In genomic region chr3:23668430-23668904, GRCh38 we compare ENCODE assay signal across 12 cellular contexts.
A peak's percentile ranks its signal among the peaks of the same experiment; 100 is the strongest.
DNase-seq lines count a peak whose midpoint lies in the region; ATAC-seq and TF ChIP-seq lines count a peak whose summit lies in the region.
"Had no signal": no experiment of that assay in that cellular context is flagged by ENCODE, and none has a peak within 500 bp of the region (broad histone marks: within the 10 kb centered on the region; RNA-seq: fewer than 3 reads in every experiment).

No MANE protein-coding gene starts in this region.

- no peaks in the 10 kb centered on the region for H3K36me3 ChIP-seq in BJ (ENCODE audit: control insufficient read depth, insufficient read depth, low read length)
- no peaks in the 10 kb centered on the region for H3K36me3 ChIP-seq in colonic mucosa
- H3K36me3 ChIP-seq: cardiac muscle cell had no signal

- H3K4me3 ChIP-seq in BJ (ENCODE audit: low read depth, low read length) (no peak overlapping the region), cardiac fibroblast (replicated peaks in 1 of 2; ENCODE audit: low read depth in 2 of 2, low read length in 2 of 2) (no peak overlapping the region), colonic mucosa (no peak overlapping the region)
- H3K4me3 ChIP-seq: cardiac muscle cell had no signal

- no peak overlapping the region for H3K4me3 Mint-ChIP-seq in activated CD8-positive, alpha-beta T cell treated with anti-CD3 and anti-CD28 coated beads for 36 hours
- H3K4me3 Mint-ChIP-seq in activated CD4-positive, alpha-beta T cell treated with anti-CD3 and anti-CD28 coated beads for 36 hours: no peak overlapping the region

- intact Hi-C loops in activated CD8-positive, alpha-beta T cell treated with anti-CD3 and anti-CD28 coated beads for 36 hours (cut with micrococcal nuclease): no loop called here
- intact Hi-C loops in colonic mucosa (cut with DNase I): no loop called here
- intact Hi-C loops in activated CD4-positive, alpha-beta T cell treated with anti-CD3 and anti-CD28 coated beads for 36 hours (cut with DNase I, micrococcal nuclease): no loop called here

- no peaks in the 10 kb centered on the region for H3K4me1 Mint-ChIP-seq in activated CD8-positive, alpha-beta T cell treated with anti-CD3 and anti-CD28 coated beads for 36 hours (ENCODE audit: low read depth)
- no peaks in the 10 kb centered on the region for H3K4me1 Mint-ChIP-seq in activated CD4-positive, alpha-beta T cell treated with anti-CD3 and anti-CD28 coated beads for 36 hours

- ATAC-seq in activated CD8-positive, alpha-beta T cell treated with anti-CD3 and anti-CD28 coated beads for 36 hours: no peak
- no peak for ATAC-seq in activated CD4-positive, alpha-beta T cell treated with anti-CD3 and anti-CD28 coated beads for 36 hours

- no peaks in the 10 kb centered on the region for H3K36me3 Mint-ChIP-seq in activated CD8-positive, alpha-beta T cell treated with anti-CD3 and anti-CD28 coated beads for 36 hours (ENCODE audit: low read depth)
- H3K36me3 Mint-ChIP-seq in activated CD4-positive, alpha-beta T cell treated with anti-CD3 and anti-CD28 coated beads for 36 hours (ENCODE audit: low read depth): no peaks in the 10 kb centered on the region

- peaks cover 3% of the 10 kb centered on the region for H3K4me1 ChIP-seq in colonic mucosa
- H3K4me1 ChIP-seq: Caco-2 had no signal

- no peak overlapping the region for H3K27ac Mint-ChIP-seq in activated CD8-positive, alpha-beta T cell treated with anti-CD3 and anti-CD28 coated beads for 36 hours
- H3K27ac Mint-ChIP-seq in activated CD4-positive, alpha-beta T cell treated with anti-CD3 and anti-CD28 coated beads for 36 hours: no peak overlapping the region

- no peaks in the 10 kb centered on the region for H3K9me3 Mint-ChIP-seq in activated CD8-positive, alpha-beta T cell treated with anti-CD3 and anti-CD28 coated beads for 36 hours
- H3K9me3 Mint-ChIP-seq in activated CD4-positive, alpha-beta T cell treated with anti-CD3 and anti-CD28 coated beads for 36 hours (ENCODE audit: low read depth): no peaks in the 10 kb centered on the region

- CTCF ChIA-PET in BJ (lab: Yijun Ruan, JAX): interaction anchor here (0.6 to 1.0 kb wide), 3 partner anchors 61 to 526 kb away, joined by 3 to 6 read pairs (median 3); no protein-coding TSS in a partner anchor
- CTCF ChIA-PET in activated CD8-positive, alpha-beta T cell treated with anti-CD3 and anti-CD28 coated beads for 36 hours (lab: Charles Lee): no interaction called here
- CTCF ChIA-PET in activated CD4-positive, alpha-beta T cell treated with anti-CD3 and anti-CD28 coated beads for 36 hours (lab: Charles Lee): interaction anchor here (0.6 kb wide), 1 partner anchor 96 kb away, joined by 3 read pairs; no protein-coding TSS in a partner anchor

- POLR2A ChIA-PET in BJ (lab: Charles Lee): no interaction called here
- POLR2A ChIA-PET in activated CD8-positive, alpha-beta T cell treated with anti-CD3 and anti-CD28 coated beads for 36 hours (lab: Charles Lee): interaction anchor here (1.3 kb wide), 1 partner anchor 16 kb away, joined by 3 read pairs; no protein-coding TSS in a partner anchor
- POLR2A ChIA-PET in activated CD4-positive, alpha-beta T cell treated with anti-CD3 and anti-CD28 coated beads for 36 hours (lab: Charles Lee): no interaction called here

- DNase-seq in BJ (ENCODE audit: low read depth) (peak; percentile 72), M059J (ENCODE audit: low read depth) (peak; percentile 90), cardiac fibroblast (ENCODE audit: low read depth in 2 of 2) (peak; percentile 79 to 85), non-pigmented ciliary epithelial cell (ENCODE audit: low read depth) (peak; percentile 65), colonic mucosa (no peak)
- no peak for DNase-seq in activated CD8-positive, alpha-beta T cell treated with anti-CD3 and anti-CD28 coated beads for 36 hours
- DNase-seq in activated CD4-positive, alpha-beta T cell treated with anti-CD3 and anti-CD28 coated beads for 36 hours: no peak
- DNase-seq in activated CD8-positive, alpha-beta memory T cell treated with anti-CD3 and anti-CD28 coated beads, Interleukin-2, amount 50 U/mL, for 4 hours: no peak
- DNase-seq: Caco-2; NCI-H1930; stimulated activated CD4-positive, alpha-beta T cell treated with anti-CD3 and anti-CD28 coated beads, Interleukin-2, amount 100 ng/mL, for 24 hours had no signal

- H3K27ac ChIP-seq in colonic mucosa: no peak overlapping the region
- H3K27ac ChIP-seq: cardiac muscle cell had no signal

- H3K9ac ChIP-seq in colonic mucosa (ENCODE audit: low read depth in 2 of 2, low read length in 2 of 2): no peak overlapping the region

- H3K27me3 ChIP-seq in BJ (ENCODE audit: control insufficient read depth, insufficient read depth, low read length) (no peaks in the 10 kb centered on the region), colonic mucosa (peaks cover 5% of the 10 kb centered on the region)
- H3K27me3 ChIP-seq: cardiac muscle cell had no signal

- H3K9me3 ChIP-seq in colonic mucosa: no peaks in the 10 kb centered on the region
- H3K9me3 ChIP-seq: Caco-2 had no signal

- TF ChIP-seq CTCF in BJ (IDR thresholded peaks at IDR 0.05; ENCODE audit: insufficient read depth, low read depth, low read length) (no peak), cardiac fibroblast (IDR thresholded peaks at IDR 0.05; ENCODE audit: low read depth, low read length) (no peak), colonic mucosa (IDR thresholded peaks at IDR 0.05) (no peak)
- TF ChIP-seq CTCF in activated CD8-positive, alpha-beta T cell treated with anti-CD3 and anti-CD28 coated beads for 36 hours (IDR thresholded peaks at IDR 0.05): no peak

- H3K27me3 Mint-ChIP-seq in activated CD8-positive, alpha-beta T cell treated with anti-CD3 and anti-CD28 coated beads for 36 hours: peaks cover 14% of the 10 kb centered on the region
- peaks cover 23% of the 10 kb centered on the region for H3K27me3 Mint-ChIP-seq in activated CD4-positive, alpha-beta T cell treated with anti-CD3 and anti-CD28 coated beads for 36 hours

Comparison
In these comparisons a context has a peak if more than half of its experiments do, and no peak if none do; other contexts are left out.
1. DNase-seq: peak in BJ (single experiment), M059J (single experiment), cardiac fibroblast (2 of 2) and non-pigmented ciliary epithelial cell (single experiment); none in activated CD8-positive, alpha-beta T cell treated with anti-CD3 and anti-CD28 coated beads for 36 hours (single experiment), colonic mucosa (single experiment), activated CD4-positive, alpha-beta T cell treated with anti-CD3 and anti-CD28 coated beads for 36 hours (single experiment) and activated CD8-positive, alpha-beta memory T cell treated with anti-CD3 and anti-CD28 coated beads, Interleukin-2, amount 50 U/mL, for 4 hours (single experiment).